28 cellular contexts compared by ENCODE assay signal in genomic region chr1:115194571-115194970, GRCh38.
"Had no signal": no experiment of that assay in that cellular context is flagged by ENCODE, and none has a peak within 500 bp of the region (broad histone marks: within the 10 kb centered on the region; RNA-seq: fewer than 3 reads in every experiment).

No MANE protein-coding gene starts in this region.

- H3K9me3 ChIP-seq: esophagus squamous epithelium, gastroesophageal sphincter, right atrium auricular region, upper lobe of right lung had no signal

- H3K4me1 ChIP-seq: gastroesophageal sphincter, upper lobe of right lung had no signal

- H3K9me3 Mint-ChIP-seq: activated naive CD4-positive, alpha-beta T cell treated with anti-CD3 and anti-CD28 coated beads, Interleukin-2, amount 50 U/mL, for 72 hours; activated T-cell treated with anti-CD3 and anti-CD28 coated beads, Interleukin-2, amount 50 U/mL, for 72 hours; central memory CD8-positive, alpha-beta T cell; dendritic cell treated with granulocyte-macrophage colony-stimulating factor and Interleukin-4, amounts not matched to agents 40 ng/mL and 50 ng/mL, for 4 days; endodermal cell; naive thymus-derived CD4-positive, alpha-beta T cell; stimulated activated memory B cell treated with anti-CD40 and anti-IgM and Interleukin-4, amounts not matched to agents 10 μg/mL and 1 μg/mL and 100 μg/mL, for 72 hours; stimulated activated naive CD8-positive, alpha-beta T cell treated with anti-CD3 and anti-CD28 coated beads, Interleukin-15, amount 100 ng/mL, for 72 hours had no signal

- H3K36me3 ChIP-seq: esophagus squamous epithelium, gastroesophageal sphincter, right atrium auricular region, upper lobe of right lung had no signal

- H3K27me3 ChIP-seq: esophagus squamous epithelium, gastroesophageal sphincter, right atrium auricular region, upper lobe of right lung had no signal

- H3K4me2 ChIP-seq: smooth muscle cell had no signal

- H3K27ac Mint-ChIP-seq: activated naive CD4-positive, alpha-beta T cell treated with anti-CD3 and anti-CD28 coated beads, Interleukin-2, amount 50 U/mL, for 72 hours; activated T-cell treated with anti-CD3 and anti-CD28 coated beads, Interleukin-2, amount 50 U/mL, for 72 hours; dendritic cell treated with granulocyte-macrophage colony-stimulating factor and Interleukin-4, amounts not matched to agents 40 ng/mL and 50 ng/mL, for 4 days; endodermal cell; naive thymus-derived CD4-positive, alpha-beta T cell; stimulated activated memory B cell treated with anti-CD40 and anti-IgM and Interleukin-4, amounts not matched to agents 10 μg/mL and 1 μg/mL and 100 μg/mL, for 72 hours had no signal

- H3K27ac ChIP-seq: esophagus squamous epithelium, gastroesophageal sphincter, right atrium auricular region, upper lobe of right lung had no signal

- DNase-seq: activated CD4-positive, alpha-beta T cell treated with anti-CD3 and anti-CD28 coated beads for 4 hours; activated CD4-positive, alpha-beta T cell treated with anti-CD3 and anti-CD28 coated beads, Interleukin-2, amount 50 U/mL, for 4 hours; activated naive CD4-positive, alpha-beta T cell; activated T-cell treated with anti-CD3 and anti-CD28 coated beads for 4 hours; activated T-cell treated with anti-CD3 and anti-CD28 coated beads, Interleukin-2, amount 50 U/mL, for 72 hours; anterior cingulate cortex; endodermal cell; esophagus squamous epithelium; hippocampal formation; kidney; left colon; mammary epithelial cell; midbrain; naive thymus-derived CD4-positive, alpha-beta T cell; stimulated activated CD4-positive, alpha-beta T cell treated with anti-CD3 and anti-CD28 coated beads, Interleukin-1b, Interleukin-23, amount 100 ng/mL, for 48 hours; stimulated activated CD4-positive, alpha-beta T cell treated with anti-CD3 and anti-CD28 coated beads, Interleukin-4, amount 100 ng/mL, for 4 hours; stimulated activated CD8-positive, alpha-beta memory T cell treated with anti-CD3 and anti-CD28 coated beads, Interleukin-4, amount 100 ng/mL, for 48 hours; stimulated activated naive CD8-positive, alpha-beta T cell treated with anti-CD3 and anti-CD28 coated beads, Interleukin-15, amount 100 ng/mL, for 72 hours; substantia nigra; upper lobe of right lung had no signal

- H3K4me3 ChIP-seq: esophagus squamous epithelium, gastroesophageal sphincter, right atrium auricular region, smooth muscle cell, upper lobe of right lung had no signal

- ATAC-seq: activated naive CD4-positive, alpha-beta T cell treated with anti-CD3 and anti-CD28 coated beads, Interleukin-2, amount 50 U/mL, for 72 hours; activated T-cell treated with anti-CD3 and anti-CD28 coated beads, Interleukin-2, amount 50 U/mL, for 72 hours; gastroesophageal sphincter; left colon; naive thymus-derived CD4-positive, alpha-beta T cell; stimulated activated memory B cell treated with anti-CD40 and anti-IgM and Interleukin-4, amounts not matched to agents 10 μg/mL and 1 μg/mL and 100 μg/mL, for 72 hours; stimulated activated naive CD8-positive, alpha-beta T cell treated with anti-CD3 and anti-CD28 coated beads, Interleukin-15, amount 100 ng/mL, for 72 hours; upper lobe of right lung had no signal

- H3K36me3 Mint-ChIP-seq: activated naive CD4-positive, alpha-beta T cell treated with anti-CD3 and anti-CD28 coated beads, Interleukin-2, amount 50 U/mL, for 72 hours; naive thymus-derived CD4-positive, alpha-beta T cell; stimulated activated memory B cell treated with anti-CD40 and anti-IgM and Interleukin-4, amounts not matched to agents 10 μg/mL and 1 μg/mL and 100 μg/mL, for 72 hours had no signal

- H3K4me3 Mint-ChIP-seq: activated T-cell treated with anti-CD3 and anti-CD28 coated beads, Interleukin-2, amount 50 U/mL, for 72 hours; central memory CD8-positive, alpha-beta T cell; dendritic cell treated with granulocyte-macrophage colony-stimulating factor and Interleukin-4, amounts not matched to agents 40 ng/mL and 50 ng/mL, for 4 days; endodermal cell; naive thymus-derived CD4-positive, alpha-beta T cell; stimulated activated memory B cell treated with anti-CD40 and anti-IgM and Interleukin-4, amounts not matched to agents 10 μg/mL and 1 μg/mL and 100 μg/mL, for 72 hours; stimulated activated naive CD8-positive, alpha-beta T cell treated with anti-CD3 and anti-CD28 coated beads, Interleukin-15, amount 100 ng/mL, for 72 hours had no signal

- H3K4me1 Mint-ChIP-seq: central memory CD8-positive, alpha-beta T cell; stimulated activated memory B cell treated with anti-CD40 and anti-IgM and Interleukin-4, amounts not matched to agents 10 μg/mL and 1 μg/mL and 100 μg/mL, for 72 hours; stimulated activated naive CD8-positive, alpha-beta T cell treated with anti-CD3 and anti-CD28 coated beads, Interleukin-15, amount 100 ng/mL, for 72 hours had no signal

- FAIRE-seq: bronchial epithelial cell, kidney had no signal
